15 cellular contexts compared by ENCODE assay signal in genomic region chr13:113906566-113906965, GRCh38. TPM values are rescaled to one million over a fixed set of nuclear protein-coding genes. Genes with fewer than 3 reads are reported as not detected.
DNase-seq lines count a peak whose midpoint lies in the region; ATAC-seq and TF ChIP-seq lines count a peak whose summit lies in the region.
"Had no signal": no experiment of that assay in that cellular context is flagged by ENCODE, and none has a peak within 500 bp of the region (broad histone marks: within the 10 kb centered on the region; RNA-seq: fewer than 3 reads in every experiment).

No MANE protein-coding gene starts in this region.

- no peaks in the 10 kb centered on the region for H3K36me3 Mint-ChIP-seq in type B pancreatic cell
- H3K36me3 Mint-ChIP-seq: activated naive CD8-positive, alpha-beta T cell; memory B cell had no signal

- no peak overlapping the region for H3K27ac ChIP-seq in suprapubic skin
- H3K27ac ChIP-seq in prostate gland, result no peak overlapping the region

- DNase-seq in NCI-H510A (lab: John Stamatoyannopoulos, UW) (peak; percentile 21), NCI-H510A treated with DMSO at 0.1 percent for 48 hours (lab: John Stamatoyannopoulos, UW) (no peak), NCI-H345 treated with DMSO at 0.1 percent for 48 hours (lab: John Stamatoyannopoulos, UW; ENCODE audit: unreplicated experiment) (peak; percentile 4), Right ventricle myocardium superior (no peak), type B pancreatic cell (ENCODE audit: extremely low spot score, unreplicated experiment) (peak; percentile 49), suprapubic skin (ENCODE audit: low spot score in 2 of 2) (no peak), prostate gland (ENCODE audit: low spot score) (no peak)
- DNase-seq in stimulated activated CD4-positive, alpha-beta T cell treated with anti-CD3 and anti-CD28 coated beads, Interleukin-12 subunit alpha, Interleukin-12 subunit beta, amount 100 ng/mL, for 4 hours, result no peak
- DNase-seq: cerebellar nuclear complex, erythroblast, Kasumi-1, NCI-H2227 treated with DMSO at 0.1 percent for 48 hours had no signal

- peaks cover 11% of the 10 kb centered on the region for H3K27me3 Mint-ChIP-seq in type B pancreatic cell

- H3K4me3 Mint-ChIP-seq in type B pancreatic cell, result no peak overlapping the region
- H3K4me3 Mint-ChIP-seq: activated naive CD8-positive, alpha-beta T cell; memory B cell had no signal

- peak; percentile 52 for ATAC-seq in Right ventricle myocardium superior (ENCODE audit: poor library complexity)

- H3K27me3 ChIP-seq in suprapubic skin (no peaks in the 10 kb centered on the region), prostate gland (replicated peaks; ENCODE audit: insufficient read depth) (no peaks in the 10 kb centered on the region)

- H3K4me3 ChIP-seq in suprapubic skin (no peak overlapping the region), prostate gland (no peak overlapping the region)
- H3K4me3 ChIP-seq: smooth muscle cell had no signal

- no peaks in the 10 kb centered on the region for H3K36me3 ChIP-seq in suprapubic skin
- no peaks in the 10 kb centered on the region for H3K36me3 ChIP-seq in prostate gland

- peaks cover 6% of the 10 kb centered on the region for H3K4me1 Mint-ChIP-seq in type B pancreatic cell (ENCODE audit: unreplicated experiment)

- H3K9me3 ChIP-seq in suprapubic skin, result no peaks in the 10 kb centered on the region
- no peaks in the 10 kb centered on the region for H3K9me3 ChIP-seq in prostate gland

- H3K9me3 Mint-ChIP-seq in type B pancreatic cell, result no peaks in the 10 kb centered on the region
- H3K9me3 Mint-ChIP-seq: memory B cell had no signal

- H3K4me1 ChIP-seq in suprapubic skin, result peaks cover 11% of the 10 kb centered on the region
- no peaks in the 10 kb centered on the region for H3K4me1 ChIP-seq in prostate gland (replicated peaks)

- TF ChIP-seq CTCF in type B pancreatic cell (conservative IDR thresholded peaks at IDR 0.05) (no peak), suprapubic skin (IDR thresholded peaks at IDR 0.05) (no peak), prostate gland (IDR thresholded peaks at IDR 0.05) (no peak)

- intact Hi-C loops in Right ventricle myocardium superior (cut with DNase I), result no loop called here
- intact Hi-C loops in prostate gland (cut with DNase I), result loop anchor here (5.0 kb wide), 1 partner anchor 69 kb away; no protein-coding TSS in a partner anchor

- no peak for TF ChIP-seq EP300 in suprapubic skin (IDR thresholded peaks at IDR 0.05)

- WGBS in suprapubic skin, result 80% methylated on average over 4 of the region's 4 CpGs
- 57% methylated on average over 4 of the region's 4 CpGs for WGBS in prostate gland

- H3K27ac Mint-ChIP-seq in type B pancreatic cell, result no peak overlapping the region
- H3K27ac Mint-ChIP-seq: activated naive CD8-positive, alpha-beta T cell; memory B cell had no signal

- TF ChIP-seq POLR2A in suprapubic skin (IDR thresholded peaks at IDR 0.05) (no peak), prostate gland (IDR thresholded peaks at IDR 0.05) (no peak)

RNA-seq across cellular contexts. Expression of gene GAS6, which starts 42.7 kb away (rescaled TPM):
- 181 TPM for total RNA-seq in Right ventricle myocardium superior
- 42.9 and 102 TPM in 2 replicates for total RNA-seq in type B pancreatic cell (ENCODE audit: low replicate concordance)
- total RNA-seq in suprapubic skin, result 100 to 1,000 TPM; 175 to 286 (median 224) TPM
- 100 to 1,000 TPM; 116 to 432 TPM for total RNA-seq in prostate gland

Comparison
In these comparisons a context has a peak if more than half of its experiments do, and no peak if none do; other contexts are left out.
1. DNase-seq: peak in NCI-H510A (single experiment), NCI-H345 treated with DMSO at 0.1 percent for 48 hours (single experiment) and type B pancreatic cell (single experiment); none in NCI-H510A treated with DMSO at 0.1 percent for 48 hours (single experiment), Right ventricle myocardium superior (single experiment), suprapubic skin (0 of 2), prostate gland (single experiment) and stimulated activated CD4-positive, alpha-beta T cell treated with anti-CD3 and anti-CD28 coated beads, Interleukin-12 subunit alpha, Interleukin-12 subunit beta, amount 100 ng/mL, for 4 hours (single experiment).